ENCODE assay signal across 1 cellular context in genomic region chr14:23643533-23644194, GRCh38.
TF ChIP-seq lines count a peak whose summit lies in the region.

No MANE protein-coding gene starts in this region.

TF ChIP-seq in HepG2, 621 proteins besides CTCF, POLR2A, EP300 and RAD21 (continued from another document and continues in another):
- TF ChIP-seq ZNF605 (CRISPR knock-in tag; IDR thresholded peaks at IDR 0.05) (no peak), ZNF160 (CRISPR knock-in tag; IDR thresholded peaks at IDR 0.05) (no peak), KLF12 (CRISPR knock-in tag; IDR thresholded peaks at IDR 0.05; ENCODE audit: borderline replicate concordance) (no peak), KDM5A (IDR thresholded peaks at IDR 0.05; ENCODE audit: borderline replicate concordance, low read length) (no peak), ZNF788 (CRISPR knock-in tag; IDR thresholded peaks at IDR 0.05; ENCODE audit: borderline replicate concordance) (no peak), SRSF4 (IDR thresholded peaks at IDR 0.05; ENCODE audit: low read depth, low read length, poor library complexity, severe bottlenecking) (no peak), DRAP1 (CRISPR knock-in tag; IDR thresholded peaks at IDR 0.05) (no peak), TCF7L2 (IDR thresholded peaks at IDR 0.05; ENCODE audit: low read depth, low read length) (no peak), SNAPC2 (CRISPR knock-in tag; IDR thresholded peaks at IDR 0.05) (no peak), TOPORS (CRISPR knock-in tag; IDR thresholded peaks at IDR 0.05) (no peak), ZNF790 (CRISPR knock-in tag; IDR thresholded peaks at IDR 0.05; ENCODE audit: borderline replicate concordance) (no peak), MZF1 (CRISPR knock-in tag; IDR thresholded peaks at IDR 0.05; ENCODE audit: borderline replicate concordance) (no peak), ZNF354B (CRISPR knock-in tag; IDR thresholded peaks at IDR 0.05) (no peak), ZBTB4 (CRISPR knock-in tag; IDR thresholded peaks at IDR 0.05; ENCODE audit: borderline replicate concordance) (no peak), RAD51 (IDR thresholded peaks at IDR 0.05; ENCODE audit: borderline replicate concordance) (no peak), PTBP1 (IDR thresholded peaks at IDR 0.05; ENCODE audit: low read depth, low read length, poor library complexity, severe bottlenecking) (no peak), ZNF747 (CRISPR knock-in tag; IDR thresholded peaks at IDR 0.05; ENCODE audit: borderline replicate concordance) (no peak), CEBPG (CRISPR knock-in tag; IDR thresholded peaks at IDR 0.05) (peak; percentile 45; the same call in 1 of the 2 replicates), ZNF18 (CRISPR knock-in tag; IDR thresholded peaks at IDR 0.05; ENCODE audit: insufficient replicate concordance) (no peak), ATF4 (CRISPR knock-in tag; IDR thresholded peaks at IDR 0.05) (peak in 1 of 2 experiments; percentile 88; a peak in 2 of 4 replicates), ZBTB20 (CRISPR knock-in tag; IDR thresholded peaks at IDR 0.05; ENCODE audit: borderline replicate concordance, low read depth) (no peak), ZNF101 (CRISPR knock-in tag; IDR thresholded peaks at IDR 0.05; ENCODE audit: borderline replicate concordance, low read depth) (0 out of 2 replicates have a peak, but pooled peaks have one; percentile 75), ZNF335 (CRISPR knock-in tag; IDR thresholded peaks at IDR 0.05) (no peak), CCAR2 (optimal IDR thresholded peaks at IDR 0.05; ENCODE audit: low read depth, low read length) (peak; percentile 5), SMAD1 (CRISPR knock-in tag; IDR thresholded peaks at IDR 0.05; ENCODE audit: borderline replicate concordance, low read depth) (no peak), KLF6 (CRISPR knock-in tag; IDR thresholded peaks at IDR 0.05) (no peak), ZNF570 (CRISPR knock-in tag; IDR thresholded peaks at IDR 0.05; ENCODE audit: borderline replicate concordance) (no peak), ZNF883 (CRISPR knock-in tag; IDR thresholded peaks at IDR 0.05; ENCODE audit: not compliant biosample characterization) (no peak), ZNF878 (CRISPR knock-in tag; IDR thresholded peaks at IDR 0.05) (no peak), SSRP1 (CRISPR knock-in tag; IDR thresholded peaks at IDR 0.05) (no peak), FOXK1 (CRISPR knock-in tag; IDR thresholded peaks at IDR 0.05; ENCODE audit: borderline replicate concordance, low read depth) (no peak), HES4 (CRISPR knock-in tag; IDR thresholded peaks at IDR 0.05; ENCODE audit: borderline replicate concordance) (no peak), ZNF143 (CRISPR knock-in tag; IDR thresholded peaks at IDR 0.05) (no peak), ZNF121 (CRISPR knock-in tag; IDR thresholded peaks at IDR 0.05) (no peak), ZMYM3 (CRISPR knock-in tag; IDR thresholded peaks at IDR 0.05) (no peak), ZNF572 (CRISPR knock-in tag; IDR thresholded peaks at IDR 0.05) (no peak), ZNF124 (CRISPR knock-in tag; IDR thresholded peaks at IDR 0.05) (no peak), ZNF720 (CRISPR knock-in tag; IDR thresholded peaks at IDR 0.05) (no peak), MNT (IDR thresholded peaks at IDR 0.05) (no peak), ZNF615 (CRISPR knock-in tag; IDR thresholded peaks at IDR 0.05; ENCODE audit: borderline replicate concordance) (no peak), GPBP1L1 (CRISPR knock-in tag; IDR thresholded peaks at IDR 0.05) (no peak), FOSL2 (CRISPR knock-in tag; IDR thresholded peaks at IDR 0.05) (no peak), CBX2 (IDR thresholded peaks at IDR 0.05; ENCODE audit: low read depth, low read length) (no peak), CBX2 (CRISPR knock-in tag; IDR thresholded peaks at IDR 0.05; ENCODE audit: low read depth) (no peak), YY1 (IDR thresholded peaks at IDR 0.05; ENCODE audit: insufficient read depth, insufficient replicate concordance, low read depth, low read length) (no peak), ZNF510 (CRISPR knock-in tag; IDR thresholded peaks at IDR 0.05; ENCODE audit: low read depth) (no peak; the same call in 1 of the 2 replicates)
- TF ChIP-seq, protein P1, sequence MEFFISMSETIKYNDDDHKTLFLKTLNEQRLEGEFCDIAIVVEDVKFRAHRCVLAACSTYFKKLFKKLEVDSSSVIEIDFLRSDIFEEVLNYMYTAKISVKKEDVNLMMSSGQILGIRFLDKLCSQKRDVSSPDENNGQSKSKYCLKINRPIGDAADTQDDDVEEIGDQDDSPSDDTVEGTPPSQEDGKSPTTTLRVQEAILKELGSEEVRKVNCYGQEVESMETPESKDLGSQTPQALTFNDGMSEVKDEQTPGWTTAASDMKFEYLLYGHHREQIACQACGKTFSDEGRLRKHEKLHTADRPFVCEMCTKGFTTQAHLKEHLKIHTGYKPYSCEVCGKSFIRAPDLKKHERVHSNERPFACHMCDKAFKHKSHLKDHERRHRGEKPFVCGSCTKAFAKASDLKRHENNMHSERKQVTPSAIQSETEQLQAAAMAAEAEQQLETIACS (CRISPR knock-in tag; IDR thresholded peaks at IDR 0.05) = no peak
- TF ChIP-seq, protein P2, sequence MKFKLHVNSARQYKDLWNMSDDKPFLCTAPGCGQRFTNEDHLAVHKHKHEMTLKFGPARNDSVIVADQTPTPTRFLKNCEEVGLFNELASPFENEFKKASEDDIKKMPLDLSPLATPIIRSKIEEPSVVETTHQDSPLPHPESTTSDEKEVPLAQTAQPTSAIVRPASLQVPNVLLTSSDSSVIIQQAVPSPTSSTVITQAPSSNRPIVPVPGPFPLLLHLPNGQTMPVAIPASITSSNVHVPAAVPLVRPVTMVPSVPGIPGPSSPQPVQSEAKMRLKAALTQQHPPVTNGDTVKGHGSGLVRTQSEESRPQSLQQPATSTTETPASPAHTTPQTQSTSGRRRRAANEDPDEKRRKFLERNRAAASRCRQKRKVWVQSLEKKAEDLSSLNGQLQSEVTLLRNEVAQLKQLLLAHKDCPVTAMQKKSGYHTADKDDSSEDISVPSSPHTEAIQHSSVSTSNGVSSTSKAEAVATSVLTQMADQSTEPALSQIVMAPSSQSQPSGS (CRISPR knock-in tag; IDR thresholded peaks at IDR 0.05) = no peak
- TF ChIP-seq, protein P3, sequence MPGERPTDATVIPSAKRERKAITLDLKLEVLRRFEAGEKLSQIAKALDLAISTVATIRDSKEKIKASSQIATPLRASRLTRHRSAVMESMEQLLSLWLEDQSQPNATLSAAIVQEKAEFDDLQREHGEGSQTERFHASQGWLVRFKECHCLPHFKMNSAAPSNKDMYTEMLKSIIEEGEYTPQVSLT (CRISPR knock-in tag; IDR thresholded peaks at IDR 0.05; ENCODE audit: borderline replicate concordance, low read depth) = no peak
- TF ChIP-seq, protein P4, sequence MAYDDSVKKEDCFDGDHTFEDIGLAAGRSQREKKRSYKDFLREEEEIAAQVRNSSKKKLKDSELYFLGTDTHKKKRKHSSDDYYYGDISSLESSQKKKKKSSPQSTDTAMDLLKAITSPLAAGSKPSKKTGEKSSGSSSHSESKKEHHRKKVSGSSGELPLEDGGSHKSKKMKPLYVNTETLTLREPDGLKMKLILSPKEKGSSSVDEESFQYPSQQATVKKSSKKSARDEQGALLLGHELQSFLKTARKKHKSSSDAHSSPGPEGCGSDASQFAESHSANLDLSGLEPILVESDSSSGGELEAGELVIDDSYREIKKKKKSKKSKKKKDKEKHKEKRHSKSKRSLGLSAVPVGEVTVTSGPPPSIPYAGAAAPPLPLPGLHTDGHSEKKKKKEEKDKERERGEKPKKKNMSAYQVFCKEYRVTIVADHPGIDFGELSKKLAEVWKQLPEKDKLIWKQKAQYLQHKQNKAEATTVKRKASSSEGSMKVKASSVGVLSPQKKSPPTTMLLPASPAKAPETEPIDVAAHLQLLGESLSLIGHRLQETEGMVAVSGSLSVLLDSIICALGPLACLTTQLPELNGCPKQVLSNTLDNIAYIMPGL (CRISPR knock-in tag; IDR thresholded peaks at IDR 0.05; ENCODE audit: borderline replicate concordance in 1 of 2, low read depth in 1 of 2) = 0 out of 4 replicates have a peak, but pooled peaks of 1 of the 2 experiments have one; percentile 39
- TF ChIP-seq, protein P5, sequence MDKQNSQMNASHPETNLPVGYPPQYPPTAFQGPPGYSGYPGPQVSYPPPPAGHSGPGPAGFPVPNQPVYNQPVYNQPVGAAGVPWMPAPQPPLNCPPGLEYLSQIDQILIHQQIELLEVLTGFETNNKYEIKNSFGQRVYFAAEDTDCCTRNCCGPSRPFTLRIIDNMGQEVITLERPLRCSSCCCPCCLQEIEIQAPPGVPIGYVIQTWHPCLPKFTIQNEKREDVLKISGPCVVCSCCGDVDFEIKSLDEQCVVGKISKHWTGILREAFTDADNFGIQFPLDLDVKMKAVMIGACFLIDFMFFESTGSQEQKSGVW (CRISPR knock-in tag; IDR thresholded peaks at IDR 0.05; ENCODE audit: borderline replicate concordance) = no peak
- TF ChIP-seq, protein P6, sequence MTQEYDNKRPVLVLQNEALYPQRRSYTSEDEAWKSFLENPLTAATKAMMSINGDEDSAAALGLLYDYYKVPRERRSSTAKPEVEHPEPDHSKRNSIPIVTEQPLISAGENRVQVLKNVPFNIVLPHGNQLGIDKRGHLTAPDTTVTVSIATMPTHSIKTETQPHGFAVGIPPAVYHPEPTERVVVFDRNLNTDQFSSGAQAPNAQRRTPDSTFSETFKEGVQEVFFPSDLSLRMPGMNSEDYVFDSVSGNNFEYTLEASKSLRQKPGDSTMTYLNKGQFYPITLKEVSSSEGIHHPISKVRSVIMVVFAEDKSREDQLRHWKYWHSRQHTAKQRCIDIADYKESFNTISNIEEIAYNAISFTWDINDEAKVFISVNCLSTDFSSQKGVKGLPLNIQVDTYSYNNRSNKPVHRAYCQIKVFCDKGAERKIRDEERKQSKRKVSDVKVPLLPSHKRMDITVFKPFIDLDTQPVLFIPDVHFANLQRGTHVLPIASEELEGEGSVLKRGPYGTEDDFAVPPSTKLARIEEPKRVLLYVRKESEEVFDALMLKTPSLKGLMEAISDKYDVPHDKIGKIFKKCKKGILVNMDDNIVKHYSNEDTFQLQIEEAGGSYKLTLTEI (CRISPR knock-in tag; conservative IDR thresholded peaks at IDR 0.05) = no peak
